In the genomic region with DNA sequence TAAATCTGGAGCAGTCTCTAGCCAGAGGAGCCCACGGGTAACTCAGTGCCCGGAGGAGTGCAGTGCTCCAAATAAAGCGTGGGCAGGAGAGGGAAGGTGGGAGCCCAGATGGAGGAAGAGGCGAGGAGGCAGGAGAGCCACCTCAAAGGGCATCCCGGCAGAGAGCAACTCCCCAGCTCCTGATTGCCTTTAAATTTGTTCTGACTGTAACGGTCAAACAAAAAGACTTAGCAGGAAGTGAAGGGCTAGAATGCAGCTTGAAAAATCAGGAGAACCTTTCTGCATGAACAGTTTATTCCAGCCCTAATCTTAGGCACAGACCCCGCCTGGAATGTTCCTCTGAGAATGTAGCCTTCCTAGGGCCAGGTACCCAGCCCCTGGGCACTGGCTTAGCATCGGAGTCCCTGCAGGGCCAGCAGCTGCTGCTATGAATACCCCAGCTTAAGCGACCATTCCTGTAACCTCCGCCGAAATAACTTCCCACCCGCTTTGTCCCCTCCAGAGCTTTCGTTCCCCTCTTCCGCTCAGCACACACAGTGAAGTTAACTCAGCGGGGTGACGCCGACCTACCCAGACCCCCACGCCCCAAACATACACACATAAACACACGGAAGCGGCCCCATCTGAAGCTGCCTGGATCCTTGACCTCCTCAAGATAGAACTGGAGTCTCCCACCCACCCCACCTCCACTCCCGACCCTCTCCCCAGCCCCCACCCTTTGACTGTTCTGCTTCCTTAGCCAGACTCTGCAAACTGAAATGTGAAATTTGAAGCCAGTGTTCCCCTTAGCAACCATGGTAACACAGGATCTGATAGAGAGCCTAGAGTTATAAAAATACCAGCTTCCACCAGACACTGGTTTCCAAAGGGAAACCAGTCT, we compare ENCODE assay signal across 9 cellular contexts.
DNase-seq lines count a peak whose midpoint lies in the region; ATAC-seq and TF ChIP-seq lines count a peak whose summit lies in the region.
"Had no signal": no experiment of that assay in that cellular context is flagged by ENCODE, and none has a peak within 500 bp of the region (broad histone marks: within the 10 kb centered on the region; RNA-seq: fewer than 3 reads in every experiment).

No MANE protein-coding gene starts in this region.

- 37 to 42% methylated on average over 21 of the region's 21 CpGs for WGBS in tibial nerve, 2 donors

- H3K27me3 ChIP-seq in ascending aorta, result no peaks in the 10 kb centered on the region
- no peaks in the 10 kb centered on the region for H3K27me3 ChIP-seq in tibial nerve

- H3K36me3 ChIP-seq in ascending aorta (no peaks in the 10 kb centered on the region), tibial nerve (peaks cover 0 to 11% (median 0%) of the 10 kb centered on the region in 3 donors)

- intact Hi-C loops in activated CD8-positive, alpha-beta T cell treated with anti-CD3 and anti-CD28 coated beads for 36 hours (cut with micrococcal nuclease), result no loop called here
- intact Hi-C loops in ascending aorta (cut with DNase I), result loop anchor here (5.0 kb wide), 2 partner anchors 45 to 95 kb away; no protein-coding TSS in a partner anchor

- CTCF ChIA-PET in activated CD8-positive, alpha-beta T cell treated with anti-CD3 and anti-CD28 coated beads, Interleukin-2, amount 10 ng/mL, durations not matched to agents 7 days and 5 days (lab: Charles Lee), result interaction anchor here (1.0 to 1.1 kb wide), 2 partner anchors 11 to 50 kb away, joined by 3 to 4 read pairs; no protein-coding TSS in a partner anchor
- CTCF ChIA-PET in activated CD8-positive, alpha-beta T cell treated with anti-CD3 and anti-CD28 coated beads for 36 hours (lab: Charles Lee), result interaction anchor here (0.7 to 1.2 kb wide), 2 partner anchors 85 to 151 kb away, joined by 3 read pairs; no protein-coding TSS in a partner anchor

- no peak overlapping the region for H3K4me3 Mint-ChIP-seq in activated CD8-positive, alpha-beta T cell treated with anti-CD3 and anti-CD28 coated beads, Interleukin-2, amount 10 ng/mL, durations not matched to agents 7 days and 5 days
- no peak overlapping the region for H3K4me3 Mint-ChIP-seq in activated CD8-positive, alpha-beta T cell treated with anti-CD3 and anti-CD28 coated beads for 36 hours

- TF ChIP-seq EP300 in tibial nerve (IDR thresholded peaks at IDR 0.05), result no peak

- H3K27ac ChIP-seq in ascending aorta, result peak overlapping the region; percentile 85
- peak overlapping the region in 3 of 4 donors; percentile 6 to 60 (median 55) for H3K27ac ChIP-seq in tibial nerve

- H3K9me3 Mint-ChIP-seq in activated CD8-positive, alpha-beta T cell treated with anti-CD3 and anti-CD28 coated beads, Interleukin-2, amount 10 ng/mL, durations not matched to agents 7 days and 5 days (ENCODE audit: insufficient read depth), result no peaks in the 10 kb centered on the region
- H3K9me3 Mint-ChIP-seq in activated CD8-positive, alpha-beta T cell treated with anti-CD3 and anti-CD28 coated beads for 36 hours, result no peaks in the 10 kb centered on the region

- H3K4me1 ChIP-seq in ascending aorta, result peaks cover 10 to 73% of the 10 kb centered on the region in 2 donors
- H3K4me1 ChIP-seq in tibial nerve, result peaks cover 0 to 65% (median 26%) of the 10 kb centered on the region in 4 donors

- peak; percentile 12 for DNase-seq in activated CD8-positive, alpha-beta T cell treated with anti-CD3 and anti-CD28 coated beads, Interleukin-2, amount 10 ng/mL, durations not matched to agents 7 days and 5 days
- DNase-seq in activated CD8-positive, alpha-beta T cell treated with anti-CD3 and anti-CD28 coated beads for 36 hours, result no peak
- DNase-seq in ascending aorta (ENCODE audit: low spot score in 2 of 2) (peak in 1 of 2 donors; percentile 65), islet precursor cell (peak; percentile 82), tibial nerve (ENCODE audit: low spot score in 2 of 2) (no peak), LoVo (ENCODE audit: low spot score) (no peak), T-helper 2 cell (no peak)

- no peak for ATAC-seq in activated CD8-positive, alpha-beta T cell treated with anti-CD3 and anti-CD28 coated beads, Interleukin-2, amount 10 ng/mL, durations not matched to agents 7 days and 5 days
- no peak for ATAC-seq in activated CD8-positive, alpha-beta T cell treated with anti-CD3 and anti-CD28 coated beads for 36 hours
- ATAC-seq in GM21423 (IDR thresholded peaks at IDR 0.05; ENCODE audit: unreplicated experiment), result no peak

- H3K4me1 Mint-ChIP-seq in activated CD8-positive, alpha-beta T cell treated with anti-CD3 and anti-CD28 coated beads, Interleukin-2, amount 10 ng/mL, durations not matched to agents 7 days and 5 days (ENCODE audit: low read depth), result peaks cover 32% of the 10 kb centered on the region
- H3K4me1 Mint-ChIP-seq in activated CD8-positive, alpha-beta T cell treated with anti-CD3 and anti-CD28 coated beads for 36 hours (ENCODE audit: low read depth), result peaks cover 22% of the 10 kb centered on the region

- peak overlapping the region; percentile 16 to 56 for H3K4me3 ChIP-seq in ascending aorta
- H3K4me3 ChIP-seq in tibial nerve, result no peak overlapping the region
- H3K4me3 ChIP-seq: skin epidermis had no signal

- TF ChIP-seq CTCF in activated CD8-positive, alpha-beta T cell treated with anti-CD3 and anti-CD28 coated beads for 36 hours (IDR thresholded peaks at IDR 0.05), result no peak
- no peak for TF ChIP-seq CTCF in ascending aorta (IDR thresholded peaks at IDR 0.05)
- TF ChIP-seq CTCF in tibial nerve (IDR thresholded peaks at IDR 0.05), result no peak

- TF ChIP-seq POLR2A in tibial nerve (IDR thresholded peaks at IDR 0.05), result no peak

- H3K36me3 Mint-ChIP-seq in activated CD8-positive, alpha-beta T cell treated with anti-CD3 and anti-CD28 coated beads, Interleukin-2, amount 10 ng/mL, durations not matched to agents 7 days and 5 days (ENCODE audit: low read depth), result peaks cover 25% of the 10 kb centered on the region
- no peaks in the 10 kb centered on the region for H3K36me3 Mint-ChIP-seq in activated CD8-positive, alpha-beta T cell treated with anti-CD3 and anti-CD28 coated beads for 36 hours (ENCODE audit: low read depth)

- H3K27me3 Mint-ChIP-seq in activated CD8-positive, alpha-beta T cell treated with anti-CD3 and anti-CD28 coated beads, Interleukin-2, amount 10 ng/mL, durations not matched to agents 7 days and 5 days (ENCODE audit: low read depth), result no peaks in the 10 kb centered on the region
- H3K27me3 Mint-ChIP-seq in activated CD8-positive, alpha-beta T cell treated with anti-CD3 and anti-CD28 coated beads for 36 hours, result no peaks in the 10 kb centered on the region

- H3K9me3 ChIP-seq in ascending aorta (no peaks in the 10 kb centered on the region), tibial nerve (peaks cover 0 to 9% (median 0%) of the 10 kb centered on the region in 4 donors)

- no peak overlapping the region for H3K27ac Mint-ChIP-seq in activated CD8-positive, alpha-beta T cell treated with anti-CD3 and anti-CD28 coated beads, Interleukin-2, amount 10 ng/mL, durations not matched to agents 7 days and 5 days
- no peak overlapping the region for H3K27ac Mint-ChIP-seq in activated CD8-positive, alpha-beta T cell treated with anti-CD3 and anti-CD28 coated beads for 36 hours

- POLR2A ChIA-PET in activated CD8-positive, alpha-beta T cell treated with anti-CD3 and anti-CD28 coated beads, Interleukin-2, amount 10 ng/mL, durations not matched to agents 7 days and 5 days (lab: Charles Lee), result interaction anchor here (1.0 kb wide), 1 partner anchor 14 kb away, joined by 3 read pairs; no protein-coding TSS in a partner anchor
- POLR2A ChIA-PET in activated CD8-positive, alpha-beta T cell treated with anti-CD3 and anti-CD28 coated beads for 36 hours (lab: Charles Lee), result interaction anchor here (0.8 to 1.2 kb wide), 2 partner anchors 13 to 42 kb away, joined by 3 to 4 read pairs; no protein-coding TSS in a partner anchor

Comparison
In these comparisons a context has a peak if more than half of its experiments do, and no peak if none do; other contexts are left out.
1. DNase-seq: peak in activated CD8-positive, alpha-beta T cell treated with anti-CD3 and anti-CD28 coated beads, Interleukin-2, amount 10 ng/mL, durations not matched to agents 7 days and 5 days (single experiment) and islet precursor cell (single experiment); none in activated CD8-positive, alpha-beta T cell treated with anti-CD3 and anti-CD28 coated beads for 36 hours (single experiment), tibial nerve (0 of 2), LoVo (single experiment) and T-helper 2 cell (0 of 5).
2. H3K4me3 ChIP-seq: peak in ascending aorta (2 of 2); none in tibial nerve (0 of 4).